ENCODE assay signal across 17 cellular contexts in the genomic region with DNA sequence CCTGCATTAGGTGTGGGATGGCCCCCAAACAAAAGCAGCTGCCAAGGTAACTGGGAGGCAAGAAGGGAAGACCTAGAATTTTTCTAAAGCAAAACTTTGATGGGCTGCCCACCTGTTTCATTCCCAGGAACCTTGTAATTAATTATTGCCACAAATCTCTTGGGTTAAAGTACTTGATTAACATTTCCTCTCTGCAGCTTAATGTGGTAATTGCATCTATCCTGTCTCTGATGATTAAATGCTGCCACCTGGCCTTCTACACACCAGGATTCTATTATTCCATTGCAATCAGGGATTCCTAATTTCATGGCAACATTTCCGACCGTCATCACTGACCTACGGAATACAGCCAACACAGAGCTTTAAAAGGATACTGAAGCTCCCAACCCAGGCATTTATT.
DNase-seq lines count a peak whose midpoint lies in the region; ATAC-seq and TF ChIP-seq lines count a peak whose summit lies in the region.
"Had no signal": no experiment of that assay in that cellular context is flagged by ENCODE, and none has a peak within 500 bp of the region (broad histone marks: within the 10 kb centered on the region; RNA-seq: fewer than 3 reads in every experiment).

No MANE protein-coding gene starts in this region.

- DNase-seq in D341Med (ENCODE audit: low spot score) (peak; percentile 57), NCI-H1105 (lab: John Stamatoyannopoulos, UW) (peak; percentile 13), NCI-H146 (lab: John Stamatoyannopoulos, UW) (peak; percentile 78), NCI-H82 (lab: John Stamatoyannopoulos, UW) (peak; percentile 88), activated gamma-delta T cell treated with Interleukin-2 at 50 U/mL for 16 hours (no peak), coronary artery (ENCODE audit: low spot score) (no peak)
- DNase-seq: CD4-positive, CD25-positive, alpha-beta regulatory T cell; CD8-positive, alpha-beta memory T cell; COR-L47; DMS153; DMS79; GF-D8; HCEC 1CT had no signal

- no peak overlapping the region for H3K4me3 ChIP-seq in coronary artery
- H3K4me3 ChIP-seq: BLaER1 treated with 17β-estradiol and CSF1 and Interleukin-3, amounts not matched to agents 10 nM and 100 nM; GM23338 had no signal

- TF ChIP-seq CTCF in coronary artery (IDR thresholded peaks at IDR 0.05) = no peak

- no peak for ATAC-seq in HG02588 (IDR thresholded peaks at IDR 0.05; ENCODE audit: unreplicated experiment)
- ATAC-seq: GM23338 had no signal

- no peak overlapping the region for H3K27ac ChIP-seq in coronary artery
- H3K27ac ChIP-seq: BLaER1 treated with 17β-estradiol and CSF1 and Interleukin-3, amounts not matched to agents 10 nM and 100 nM; HL-60 had no signal

Comparison
In these comparisons a context has a peak if more than half of its experiments do, and no peak if none do; other contexts are left out.
1. DNase-seq: peak in D341Med (single experiment), NCI-H1105 (single experiment), NCI-H146 (single experiment) and NCI-H82 (single experiment); none in activated gamma-delta T cell treated with Interleukin-2 at 50 U/mL for 16 hours (single experiment) and coronary artery (single experiment).